1 cellular context compared by ENCODE assay signal in the genomic region with DNA sequence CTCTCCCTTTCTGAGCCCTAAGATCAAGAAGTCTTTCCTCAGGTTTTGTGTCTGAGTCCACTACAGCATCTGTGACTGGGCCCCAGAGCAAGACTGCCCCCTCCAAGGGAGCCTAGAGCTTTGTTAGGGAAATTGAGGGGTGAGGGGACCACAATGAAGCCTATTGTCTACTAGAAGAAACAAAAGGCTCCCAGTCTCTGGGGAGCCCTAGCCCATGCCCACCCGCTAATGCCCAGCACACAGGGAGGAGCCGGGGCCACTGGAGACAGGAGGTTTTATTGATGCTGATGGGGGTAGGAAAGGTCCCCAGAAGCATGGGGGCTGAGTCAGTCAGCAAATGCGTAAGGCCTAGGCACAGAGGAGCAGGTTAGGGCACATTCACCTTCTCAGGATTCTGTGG.
TF ChIP-seq lines count a peak whose summit lies in the region.

No MANE protein-coding gene starts in this region.

TF ChIP-seq in A549, 52 proteins besides CTCF, POLR2A, EP300 and RAD21:
- TF ChIP-seq, protein P1, sequence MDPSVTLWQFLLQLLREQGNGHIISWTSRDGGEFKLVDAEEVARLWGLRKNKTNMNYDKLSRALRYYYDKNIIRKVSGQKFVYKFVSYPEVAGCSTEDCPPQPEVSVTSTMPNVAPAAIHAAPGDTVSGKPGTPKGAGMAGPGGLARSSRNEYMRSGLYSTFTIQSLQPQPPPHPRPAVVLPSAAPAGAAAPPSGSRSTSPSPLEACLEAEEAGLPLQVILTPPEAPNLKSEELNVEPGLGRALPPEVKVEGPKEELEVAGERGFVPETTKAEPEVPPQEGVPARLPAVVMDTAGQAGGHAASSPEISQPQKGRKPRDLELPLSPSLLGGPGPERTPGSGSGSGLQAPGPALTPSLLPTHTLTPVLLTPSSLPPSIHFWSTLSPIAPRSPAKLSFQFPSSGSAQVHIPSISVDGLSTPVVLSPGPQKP (IDR thresholded peaks at IDR 0.05; ENCODE audit: low read depth, low read length): no peak
- TF ChIP-seq EHMT2 (IDR thresholded peaks at IDR 0.05; ENCODE audit: low read depth) (no peak), NFE2L2 (conservative IDR thresholded peaks at IDR 0.05; ENCODE audit: low read length) (no peak), RNF2 (IDR thresholded peaks at IDR 0.05; ENCODE audit: borderline replicate concordance, low read depth) (no peak), POLR2AphosphoS2 (conservative IDR thresholded peaks at IDR 0.05; ENCODE audit: low read length) (0 out of 2 replicates have a peak, but pooled peaks have one; percentile 31), HEYL (CRISPR knock-in tag; IDR thresholded peaks at IDR 0.05) (no peak)
